ENCODE assay signal across 9 cellular contexts in genomic region chr5:74490814-74491213, GRCh38.
DNase-seq lines count a peak whose midpoint lies in the region; ATAC-seq and TF ChIP-seq lines count a peak whose summit lies in the region.
"Had no signal": no experiment of that assay in that cellular context is flagged by ENCODE, and none has a peak within 500 bp of the region (broad histone marks: within the 10 kb centered on the region; RNA-seq: fewer than 3 reads in every experiment).

No MANE protein-coding gene starts in this region.

- H3K36me3 ChIP-seq in uterus: no peaks in the 10 kb centered on the region
- H3K36me3 ChIP-seq in mesenchymal stem cell (ENCODE audit: control insufficient read depth in 1 of 2, insufficient read depth in 2 of 2, low read depth in 1 of 2, low read length in 2 of 2): no peaks in the 10 kb centered on the region
- H3K36me3 ChIP-seq: cardiac muscle cell had no signal

- H3K79me1 ChIP-seq in mesenchymal stem cell (replicated peaks; ENCODE audit: low read length, poor library complexity, severe bottlenecking): no peaks in the 10 kb centered on the region

- H2BK12ac ChIP-seq in mesenchymal stem cell (ENCODE audit: low read length in 2 of 2): no peak overlapping the region

- H3K4me1 Mint-ChIP-seq in memory B cell (peaks cover 17% of the 10 kb centered on the region), chondrocyte (ENCODE audit: low read depth) (peaks cover 3% of the 10 kb centered on the region)

- H3K4ac ChIP-seq in mesenchymal stem cell (ENCODE audit: low read depth in 1 of 2, low read length in 2 of 2): no peak overlapping the region

- H4K91ac ChIP-seq in mesenchymal stem cell (ENCODE audit: low read length): no peak overlapping the region

- no peak overlapping the region for H3K9ac ChIP-seq in mesenchymal stem cell (ENCODE audit: low read length)

- H3K27ac ChIP-seq in uterus (no peak overlapping the region), mesenchymal stem cell (ENCODE audit: low read length, poor library complexity, severe bottlenecking) (no peak overlapping the region)
- H3K27ac ChIP-seq: cardiac muscle cell had no signal

- H2AK5ac ChIP-seq in mesenchymal stem cell (ENCODE audit: low read length, severe bottlenecking): no peak overlapping the region

- H3K4me3 Mint-ChIP-seq in memory B cell: no peak overlapping the region
- no peak overlapping the region for H3K4me3 Mint-ChIP-seq in chondrocyte (ENCODE audit: unreplicated experiment)

- H3K14ac ChIP-seq in mesenchymal stem cell (ENCODE audit: low read length in 2 of 2): no peak overlapping the region

- DNase-seq in memory B cell (ENCODE audit: low spot score in 2 of 2): peak; percentile 45 to 53
- no peak for DNase-seq in chondrocyte (ENCODE audit: low spot score)
- no peak for DNase-seq in left cardiac atrium
- DNase-seq in uterus: no peak
- no peak for DNase-seq in mesenchymal stem cell

- TF ChIP-seq CTCF in chondrocyte (IDR thresholded peaks at IDR 0.05) (no peak), uterus (IDR thresholded peaks at IDR 0.05) (no peak)

- no peak for TF ChIP-seq POLR2A in uterus (IDR thresholded peaks at IDR 0.05)

- H3K4me3 ChIP-seq in uterus (no peak overlapping the region), mesenchymal stem cell (ENCODE audit: insufficient read depth in 1 of 2, low read depth in 1 of 2, low read length in 2 of 2) (no peak overlapping the region)
- H3K4me3 ChIP-seq: cardiac muscle cell had no signal

- no peak overlapping the region for H2BK15ac ChIP-seq in mesenchymal stem cell (ENCODE audit: low read depth, poor library complexity, severe bottlenecking)

- 100% methylated on average over 2 of the region's 3 CpGs for WGBS in mesenchymal stem cell

- intact Hi-C loops in left cardiac atrium (cut with DNase I) (no loop called here), uterus (cut with DNase I; ENCODE audit: low total_unique reads) (no loop called here)

- no peak overlapping the region for H2BK120ac ChIP-seq in mesenchymal stem cell (ENCODE audit: low read depth, low read length)

- H3K36me3 Mint-ChIP-seq in memory B cell: no peaks in the 10 kb centered on the region
- H3K36me3 Mint-ChIP-seq in chondrocyte (ENCODE audit: low read depth): no peaks in the 10 kb centered on the region

- H3K4me1 ChIP-seq in uterus (no peaks in the 10 kb centered on the region), mesenchymal stem cell (ENCODE audit: control insufficient read depth, insufficient read depth, low read depth, low read length) (peaks cover 2% of the 10 kb centered on the region)

- H3K27me3 ChIP-seq in uterus: no peaks in the 10 kb centered on the region
- H3K27me3 ChIP-seq in mesenchymal stem cell (ENCODE audit: control insufficient read depth in 1 of 2, insufficient read depth in 1 of 2, low read length in 2 of 2): no peaks in the 10 kb centered on the region
- H3K27me3 ChIP-seq: cardiac muscle cell had no signal

- H3K18ac ChIP-seq in mesenchymal stem cell (ENCODE audit: low read depth in 1 of 2, low read length in 2 of 2): no peak overlapping the region

- no peak overlapping the region for H2BK5ac ChIP-seq in mesenchymal stem cell (ENCODE audit: low read depth, low read length, poor library complexity, severe bottlenecking)

- H3K9me3 Mint-ChIP-seq in memory B cell (no peaks in the 10 kb centered on the region), chondrocyte (ENCODE audit: low read depth) (no peaks in the 10 kb centered on the region)

- no peak overlapping the region for H2AFZ ChIP-seq in mesenchymal stem cell (ENCODE audit: low read depth, low read length)

- H3K9me3 ChIP-seq in uterus: no peaks in the 10 kb centered on the region
- no peaks in the 10 kb centered on the region for H3K9me3 ChIP-seq in mesenchymal stem cell (ENCODE audit: control insufficient read depth, low read length)

- no peak overlapping the region for H3K23ac ChIP-seq in mesenchymal stem cell (ENCODE audit: low read length in 2 of 2)

- H3K27ac Mint-ChIP-seq in memory B cell: peak overlapping the region; percentile 35
- H3K27ac Mint-ChIP-seq in chondrocyte (ENCODE audit: unreplicated experiment): no peak overlapping the region

- ATAC-seq in GM18861 (IDR thresholded peaks at IDR 0.05; ENCODE audit: unreplicated experiment) (peak; percentile 95), GM21723 (IDR thresholded peaks at IDR 0.05; ENCODE audit: unreplicated experiment) (peak; percentile 98), HG03439 (IDR thresholded peaks at IDR 0.05; ENCODE audit: unreplicated experiment) (peak; percentile 97), memory B cell (ENCODE audit: low read depth) (peak; percentile 100), left cardiac atrium (no peak)

- H4K8ac ChIP-seq in mesenchymal stem cell (ENCODE audit: low read length): no peak overlapping the region

- H3K27me3 Mint-ChIP-seq in memory B cell (peaks cover 8% of the 10 kb centered on the region), chondrocyte (ENCODE audit: low read depth) (no peaks in the 10 kb centered on the region)

- H3K4me2 ChIP-seq in mesenchymal stem cell (ENCODE audit: low read length, poor library complexity, severe bottlenecking): no peak overlapping the region

Comparison
In these comparisons a context has a peak if more than half of its experiments do, and no peak if none do; other contexts are left out.
1. ATAC-seq: peak in GM18861 (single experiment), GM21723 (single experiment), HG03439 (single experiment) and memory B cell (single experiment); none in left cardiac atrium (0 of 2).
2. DNase-seq: peak in memory B cell (2 of 2); none in chondrocyte (single experiment), left cardiac atrium (single experiment), uterus (0 of 2) and mesenchymal stem cell (single experiment).